In the genomic region with DNA sequence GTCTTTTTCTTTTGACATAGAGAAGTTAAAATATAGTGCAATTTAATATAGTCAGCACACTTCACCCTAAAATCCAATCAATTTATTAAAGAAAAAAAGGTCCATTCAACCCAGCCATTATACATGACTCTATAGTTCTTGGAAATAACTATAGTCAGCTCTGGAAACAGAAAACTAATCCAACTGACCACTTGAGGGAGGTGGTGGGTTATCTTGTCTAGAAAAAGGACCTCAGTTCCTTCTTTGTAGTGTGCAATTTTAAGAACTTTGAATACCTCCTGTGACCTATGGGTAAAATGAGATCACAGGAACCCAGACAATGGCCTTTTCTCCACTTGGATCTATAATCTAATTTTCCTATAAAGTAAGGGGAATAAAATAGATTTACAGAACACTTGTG, we compare ENCODE assay signal across 9 cellular contexts.
DNase-seq lines count a peak whose midpoint lies in the region; ATAC-seq and TF ChIP-seq lines count a peak whose summit lies in the region.
"Had no signal": no experiment of that assay in that cellular context is flagged by ENCODE, and none has a peak within 500 bp of the region (broad histone marks: within the 10 kb centered on the region; RNA-seq: fewer than 3 reads in every experiment).

No MANE protein-coding gene starts in this region.

- ATAC-seq in GM18498 (IDR thresholded peaks at IDR 0.05; ENCODE audit: unreplicated experiment) (peak; percentile 55), GM18907 (IDR thresholded peaks at IDR 0.05; ENCODE audit: unreplicated experiment) (no peak)
- ATAC-seq: activated T-cell treated with anti-CD3 and anti-CD28 coated beads, Interleukin-2, amount 50 U/mL, for 4 hours had no signal

- H3K27ac ChIP-seq in 22Rv1 = no peak overlapping the region
- H3K27ac ChIP-seq in stomach = no peak overlapping the region

- no peak overlapping the region for H3K4me3 ChIP-seq in epithelial cell of proximal tubule (ENCODE audit: low read depth, low read length)
- H3K4me3 ChIP-seq in stomach = no peak overlapping the region

- H3K27me3 ChIP-seq in stomach = no peaks in the 10 kb centered on the region

- intact Hi-C loops in stomach (cut with DNase I; ENCODE audit: low total_unique reads) = no loop called here

- no peaks in the 10 kb centered on the region for H3K9me3 ChIP-seq in stomach

- TF ChIP-seq POLR2A in stomach (IDR thresholded peaks at IDR 0.05) = no peak

- DNase-seq in NCI-H69 (lab: John Stamatoyannopoulos, UW) = peak; percentile 82
- DNase-seq in epithelial cell of proximal tubule (ENCODE audit: low read depth) = no peak
- no peak for DNase-seq in midbrain (lab: John Stamatoyannopoulos, UW)
- DNase-seq in stomach = no peak
- DNase-seq in activated effector memory CD4-positive, alpha-beta T cell treated with anti-CD3 and anti-CD28 coated beads, Interleukin-2, amount 50 U/mL, for 16 hours = no peak
- DNase-seq: activated T-cell treated with anti-CD3 and anti-CD28 coated beads, Interleukin-2, amount 50 U/mL, for 4 hours had no signal

- TF ChIP-seq CTCF in 22Rv1 (IDR thresholded peaks at IDR 0.05) (peak; percentile 25; the same call in 1 of the 2 replicates), epithelial cell of proximal tubule (conservative IDR thresholded peaks at IDR 0.05; ENCODE audit: low read depth, low read length) (peak; percentile 60), stomach (IDR thresholded peaks at IDR 0.05) (no peak)

- no peak for TF ChIP-seq EP300 in stomach (IDR thresholded peaks at IDR 0.05)

- H3K36me3 ChIP-seq in stomach = no peaks in the 10 kb centered on the region

- peaks cover 0 to under 1% (median 0%) of the 10 kb centered on the region in 4 donors for H3K4me1 ChIP-seq in stomach

Comparison
In these comparisons a context has a peak if more than half of its experiments do, and no peak if none do; other contexts are left out.
1. CTCF ChIP-seq: peak in 22Rv1 (single experiment) and epithelial cell of proximal tubule (single experiment); none in stomach (0 of 7).